ENCODE assay signal across 21 cellular contexts in the genomic region with DNA sequence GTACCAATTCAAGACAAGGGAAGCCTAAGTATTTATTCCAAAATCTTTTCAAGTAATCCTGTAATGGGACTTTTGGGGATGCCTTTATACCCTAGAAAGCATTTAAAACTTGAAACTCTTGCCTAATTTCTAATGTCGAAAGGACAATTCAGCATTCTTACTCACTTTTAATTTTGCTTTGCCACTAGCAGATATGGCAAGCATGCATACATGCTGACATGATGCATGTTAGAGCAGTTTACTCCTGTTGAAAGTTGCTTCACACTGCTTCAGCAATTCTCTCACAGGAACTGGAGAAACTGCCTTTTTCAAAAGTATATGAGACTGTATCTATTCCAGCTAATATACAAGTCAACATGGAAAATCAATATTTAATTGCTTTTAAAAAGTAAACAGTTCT.
"Had no signal": no experiment of that assay in that cellular context is flagged by ENCODE, and none has a peak within 500 bp of the region (broad histone marks: within the 10 kb centered on the region; RNA-seq: fewer than 3 reads in every experiment).

No MANE protein-coding gene starts in this region.

- DNase-seq: effector memory CD8-positive, alpha-beta T cell; gastrocnemius medialis; heart left ventricle; kidney; nucleus accumbens; stimulated activated CD4-positive, alpha-beta T cell treated with anti-CD3 and anti-CD28 coated beads, Interleukin-12 subunit alpha, Interleukin-12 subunit beta, amount 100 ng/mL, for 4 hours; stimulated activated CD4-positive, alpha-beta T cell treated with anti-CD3 and anti-CD28 coated beads, Interleukin-1b, Interleukin-23, amount 100 ng/mL, for 48 hours; stimulated activated CD4-positive, alpha-beta T cell treated with anti-CD3 and anti-CD28 coated beads, Interleukin-4, amount 100 ng/mL, for 1 hour; stimulated activated CD8-positive, alpha-beta memory T cell treated with anti-CD3 and anti-CD28 coated beads, Interleukin-4, amount 100 ng/mL, for 48 hours; stimulated activated naive CD4-positive, alpha-beta T cell; stimulated activated naive CD8-positive, alpha-beta T cell treated with anti-CD3 and anti-CD28 coated beads, Interleukin-15, amount 100 ng/mL, for 72 hours; transverse colon; upper lobe of right lung had no signal

- H3K4me3 ChIP-seq: coronary artery, gastrocnemius medialis, heart left ventricle, hepatocyte, lung, prostate gland, right atrium auricular region, smooth muscle cell, suprapubic skin, transverse colon, upper lobe of right lung, vagina had no signal
